In the genomic region with DNA sequence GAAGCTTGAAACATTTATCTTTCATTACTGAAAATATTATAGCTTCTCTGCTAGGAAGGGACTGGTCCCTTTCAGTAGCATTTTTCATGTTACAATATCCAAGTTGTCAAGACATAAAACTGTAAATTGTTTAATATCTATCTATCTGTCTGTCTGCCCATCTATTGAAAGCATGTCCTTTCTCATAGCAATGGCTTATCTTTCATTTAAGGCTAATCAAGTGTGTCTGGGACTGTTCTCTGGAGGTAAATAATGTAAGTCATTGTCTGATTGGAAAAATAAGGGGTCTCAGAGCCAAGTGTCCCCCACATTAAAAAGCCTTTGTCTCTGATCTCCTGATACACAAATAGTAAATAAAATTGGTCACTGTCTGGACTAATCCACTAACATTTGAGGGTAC, we compare ENCODE assay signal across 3 cellular contexts.
"Had no signal": no experiment of that assay in that cellular context is flagged by ENCODE, and none has a peak within 500 bp of the region (broad histone marks: within the 10 kb centered on the region; RNA-seq: fewer than 3 reads in every experiment).

No MANE protein-coding gene starts in this region.

- ATAC-seq: GM12878 had no signal

- H3K4me3 ChIP-seq: GM12878 had no signal

- DNase-seq: GDM1, GF-D8 had no signal
